ENCODE assay signal across 3 cellular contexts in genomic region chr2:216930716-216931115, GRCh38.
"Had no signal": no experiment of that assay in that cellular context is flagged by ENCODE, and none has a peak within 500 bp of the region (broad histone marks: within the 10 kb centered on the region; RNA-seq: fewer than 3 reads in every experiment).

No MANE protein-coding gene starts in this region.

- DNase-seq: GDM1, GF-D8 had no signal

- ATAC-seq: GM12878 had no signal

- H3K4me3 ChIP-seq: GM12878 had no signal
